10 cellular contexts compared by ENCODE assay signal in genomic region chr1:109466100-109466439, GRCh38. TPM values are rescaled to one million over a fixed set of nuclear protein-coding genes. Genes with fewer than 3 reads are reported as not detected.
DNase-seq lines count a peak whose midpoint lies in the region; ATAC-seq and TF ChIP-seq lines count a peak whose summit lies in the region.
"Had no signal": no experiment of that assay in that cellular context is flagged by ENCODE, and none has a peak within 500 bp of the region (broad histone marks: within the 10 kb centered on the region; RNA-seq: fewer than 3 reads in every experiment).

No MANE protein-coding gene starts in this region.

- POLR2A ChIA-PET in activated CD8-positive, alpha-beta T cell treated with anti-CD3 and anti-CD28 coated beads for 36 hours (lab: Charles Lee) = no interaction called here

- H4K20me1 ChIP-seq in smooth muscle cell (ENCODE audit: low read depth) = no peaks in the 10 kb centered on the region

- peaks cover 56% of the 10 kb centered on the region for H3K27me3 Mint-ChIP-seq in activated CD8-positive, alpha-beta T cell treated with anti-CD3 and anti-CD28 coated beads for 36 hours

- H3K79me2 ChIP-seq in smooth muscle cell (ENCODE audit: low read depth) = no peaks in the 10 kb centered on the region

- no peaks in the 10 kb centered on the region for H3K9me3 Mint-ChIP-seq in activated CD8-positive, alpha-beta T cell treated with anti-CD3 and anti-CD28 coated beads for 36 hours

- DNase-seq in NCI-H146 (lab: John Stamatoyannopoulos, UW) (peak; percentile 29), NCI-H146 treated with DMSO at 0.1 percent for 48 hours (lab: John Stamatoyannopoulos, UW; ENCODE audit: unreplicated experiment) (no peak), smooth muscle cell (lab: John Stamatoyannopoulos, UW; ENCODE audit: unreplicated experiment) (no peak), UCSD-AML1 (lab: John Stamatoyannopoulos, UW; ENCODE audit: unreplicated experiment) (no peak)
- no peak for DNase-seq in activated CD8-positive, alpha-beta T cell treated with anti-CD3 and anti-CD28 coated beads for 36 hours
- DNase-seq in NK-92 treated with Interleukin-12 subunit alpha and Interleukin-12 subunit beta, amount 100 ng/mL, for 24 hours (lab: John Stamatoyannopoulos, UW) = no peak
- DNase-seq: ACHN, NCI-H774 had no signal

- TF ChIP-seq CTCF in activated CD8-positive, alpha-beta T cell treated with anti-CD3 and anti-CD28 coated beads for 36 hours (IDR thresholded peaks at IDR 0.05) = no peak
- TF ChIP-seq CTCF in smooth muscle cell (IDR thresholded peaks at IDR 0.05; ENCODE audit: borderline replicate concordance, insufficient read depth, poor library complexity, severe bottlenecking) = no peak

- H3K27me3 ChIP-seq in iPS-15b (ENCODE audit: control insufficient read depth, insufficient read depth, low read length) = peaks cover 39% of the 10 kb centered on the region
- peaks cover 90% of the 10 kb centered on the region for H3K27me3 ChIP-seq in smooth muscle cell (ENCODE audit: low read depth)

- H3K9me3 ChIP-seq in iPS-15b (ENCODE audit: control insufficient read depth, insufficient read depth, low read length) (no peaks in the 10 kb centered on the region), smooth muscle cell (replicated peaks; ENCODE audit: low read depth) (no peaks in the 10 kb centered on the region)

- H3K9ac ChIP-seq in iPS-15b (ENCODE audit: low read depth, low read length) = no peak overlapping the region
- H3K9ac ChIP-seq in smooth muscle cell (ENCODE audit: low read depth) = no peak overlapping the region

- H3K36me3 ChIP-seq in iPS-15b (ENCODE audit: control insufficient read depth, insufficient read depth, low read length) (no peaks in the 10 kb centered on the region), smooth muscle cell (ENCODE audit: low read depth) (no peaks in the 10 kb centered on the region)

- peak overlapping the region; percentile 91 for H3K4me2 ChIP-seq in smooth muscle cell

- CTCF ChIA-PET in activated CD8-positive, alpha-beta T cell treated with anti-CD3 and anti-CD28 coated beads for 36 hours (lab: Charles Lee) = no interaction called here

- ATAC-seq in activated CD8-positive, alpha-beta T cell treated with anti-CD3 and anti-CD28 coated beads for 36 hours = no peak
- ATAC-seq in GM21825 (IDR thresholded peaks at IDR 0.05; ENCODE audit: unreplicated experiment) = no peak

- peaks cover 14% of the 10 kb centered on the region for H3K4me1 ChIP-seq in iPS-15b (ENCODE audit: control insufficient read depth, insufficient read depth, low read length)
- H3K4me1 ChIP-seq in smooth muscle cell (ENCODE audit: low read depth) = peaks cover 4% of the 10 kb centered on the region

- H3K4me3 Mint-ChIP-seq in activated CD8-positive, alpha-beta T cell treated with anti-CD3 and anti-CD28 coated beads for 36 hours = peak overlapping the region; percentile 59

- no peak overlapping the region for H3K27ac Mint-ChIP-seq in activated CD8-positive, alpha-beta T cell treated with anti-CD3 and anti-CD28 coated beads for 36 hours

- no peak overlapping the region for H3K27ac ChIP-seq in smooth muscle cell (ENCODE audit: low read depth)

- WGBS in smooth muscle cell (ENCODE audit: low lambda C conversion rate) = 5% methylated on average over 17 of the region's 21 CpGs

- intact Hi-C loops in activated CD8-positive, alpha-beta T cell treated with anti-CD3 and anti-CD28 coated beads for 36 hours (cut with micrococcal nuclease) = no loop called here

- H3K36me3 Mint-ChIP-seq in activated CD8-positive, alpha-beta T cell treated with anti-CD3 and anti-CD28 coated beads for 36 hours (ENCODE audit: low read depth) = no peaks in the 10 kb centered on the region

- H3K4me3 ChIP-seq in iPS-15b (ENCODE audit: low read depth, low read length) (peak overlapping the region; percentile 72), smooth muscle cell (peak overlapping the region; percentile 50)

- peaks cover 2% of the 10 kb centered on the region for H3K4me1 Mint-ChIP-seq in activated CD8-positive, alpha-beta T cell treated with anti-CD3 and anti-CD28 coated beads for 36 hours (ENCODE audit: low read depth)

- peak overlapping the region; percentile 81 for H2AFZ ChIP-seq in smooth muscle cell (ENCODE audit: low read depth)

- no peaks in the 10 kb centered on the region for H3F3A ChIP-seq in smooth muscle cell (ENCODE audit: low read depth)

RNA-seq across cellular contexts. Expression of gene SYPL2, which starts 0.3 kb away (rescaled TPM):
- total RNA-seq in activated CD8-positive, alpha-beta T cell treated with anti-CD3 and anti-CD28 coated beads for 36 hours = not detected
- total RNA-seq in smooth muscle cell = 0.04 TPM in 1 of 2 replicates, not detected in the other
- not detected in 2 replicates for polyA plus RNA-seq in smooth muscle cell

RNA-seq across cellular contexts. Expression of gene ATXN7L2, which starts 17.6 kb away (rescaled TPM):
- 10 to 100 TPM; 11.2 to 13.7 TPM for total RNA-seq in activated CD8-positive, alpha-beta T cell treated with anti-CD3 and anti-CD28 coated beads for 36 hours
- 1.9 and 2.4 TPM in 2 replicates for total RNA-seq in smooth muscle cell
- 5.7 and 6.2 TPM in 2 replicates for polyA plus RNA-seq in smooth muscle cell

RNA-seq across cellular contexts. Expression of gene CYB561D1, which starts 27.8 kb away (rescaled TPM):
- 1 to 10 TPM; 7.0 to 9.5 TPM for total RNA-seq in activated CD8-positive, alpha-beta T cell treated with anti-CD3 and anti-CD28 coated beads for 36 hours
- total RNA-seq in smooth muscle cell = 4.5 and 8.6 TPM in 2 replicates
- 5.3 and 7.4 TPM in 2 replicates for polyA plus RNA-seq in smooth muscle cell

RNA-seq across cellular contexts. Expression of gene PSMA5, which starts 39.8 kb away (rescaled TPM):
- total RNA-seq in activated CD8-positive, alpha-beta T cell treated with anti-CD3 and anti-CD28 coated beads for 36 hours = 100 to 1,000 TPM; 192 to 210 TPM
- 54.0 and 57.2 TPM in 2 replicates for total RNA-seq in smooth muscle cell
- 89.8 and 93.9 TPM in 2 replicates for polyA plus RNA-seq in smooth muscle cell

RNA-seq across cellular contexts. Expression of gene AMIGO1, which starts 43.5 kb away (rescaled TPM):
- total RNA-seq in activated CD8-positive, alpha-beta T cell treated with anti-CD3 and anti-CD28 coated beads for 36 hours = 1 to 10 TPM; 1.3 to 1.7 TPM
- 0.31 and 0.99 TPM in 2 replicates for total RNA-seq in smooth muscle cell
- 0.93 and 1.4 TPM in 2 replicates for polyA plus RNA-seq in smooth muscle cell
